ENCODE assay signal across 8 cellular contexts in the genomic region with DNA sequence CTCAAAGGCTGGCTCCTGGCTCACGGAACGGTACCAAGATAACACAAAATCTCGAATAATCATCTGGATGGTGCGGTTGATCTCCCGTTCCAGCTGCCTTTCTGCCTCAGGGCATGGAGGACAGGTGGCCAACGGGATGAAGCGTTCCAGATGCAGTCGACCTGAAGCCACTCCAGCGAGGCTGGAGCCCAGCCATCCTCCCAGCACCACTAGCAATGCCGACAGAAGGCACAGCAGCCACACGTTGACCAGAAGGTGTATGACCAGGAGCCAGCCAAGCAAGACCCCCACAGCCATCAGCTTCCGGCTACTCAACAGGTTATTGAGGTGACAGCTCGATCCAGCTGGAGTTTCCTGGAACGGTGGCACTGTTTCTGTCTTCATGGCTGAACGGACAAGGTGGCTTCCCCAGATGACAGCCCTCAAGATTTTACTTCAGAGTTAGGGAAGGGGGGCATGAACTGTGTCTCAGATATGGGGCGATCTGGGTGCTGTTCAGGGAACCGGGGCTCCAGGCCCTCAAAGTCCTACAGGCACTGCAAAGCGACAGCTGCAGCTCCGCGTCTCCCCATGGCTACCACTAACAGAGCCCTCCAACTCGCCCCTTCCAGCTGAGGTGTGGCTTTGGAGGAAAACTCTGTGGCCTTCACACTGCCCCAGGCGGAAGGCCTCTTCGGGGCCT. TPM values are rescaled to one million over a fixed set of nuclear protein-coding genes. Genes with fewer than 3 reads are reported as not detected.
DNase-seq lines count a peak whose midpoint lies in the region; ATAC-seq and TF ChIP-seq lines count a peak whose summit lies in the region.

No MANE protein-coding gene starts in this region.

- TF ChIP-seq CTCF in astrocyte of the cerebellum (IDR thresholded peaks at IDR 0.05; ENCODE audit: low read depth, low read length, missing control alignments): no peak
- TF ChIP-seq CTCF in lower lobe of right lung (IDR thresholded peaks at IDR 0.05): no peak

- H3K4me3 ChIP-seq in astrocyte of the cerebellum (ENCODE audit: low read depth, low read length) (peak overlapping the region; percentile 87), lower lobe of right lung (peak overlapping the region; percentile 75), aorta (ENCODE audit: low read length in 2 of 2) (peak overlapping the region; percentile 45 to 51)

- intact Hi-C loops in lower lobe of right lung (cut with DNase I) (no loop called here), aorta (cut with DNase I) (loop anchor here in 1 of 2 donors (5.0 kb wide), 1 partner anchor 488 kb away; a partner anchor contains a TSS)

- in situ Hi-C loops in astrocyte of the cerebellum (cut with HindIII; ENCODE audit: low sequenced_read_pairs): no loop called here

- peak overlapping the region; percentile 92 for H3K27ac ChIP-seq in lower lobe of right lung
- peak overlapping the region; percentile 6 to 83 for H3K27ac ChIP-seq in aorta (ENCODE audit: low read depth in 1 of 2, low read length in 2 of 2)

- H3K36me3 ChIP-seq in lower lobe of right lung: peaks cover 43% of the 10 kb centered on the region
- H3K36me3 ChIP-seq in aorta (ENCODE audit: control insufficient read depth in 1 of 2, insufficient read depth in 2 of 2, low read length in 1 of 2): peaks cover 0 to 6% of the 10 kb centered on the region in 2 donors

- WGBS in aorta, 2 donors: 43% methylated on average over 23 of the region's 23 CpGs

- ATAC-seq in GM19395 (IDR thresholded peaks at IDR 0.05; ENCODE audit: unreplicated experiment) (peak; percentile 41), HG03442 (IDR thresholded peaks at IDR 0.05; ENCODE audit: unreplicated experiment) (peak; percentile 4), lower lobe of right lung (no peak), aorta (ENCODE audit: low FRiP score) (no peak), HG02870 (IDR thresholded peaks at IDR 0.05; ENCODE audit: unreplicated experiment) (no peak)

- H3K27me3 ChIP-seq in lower lobe of right lung (ENCODE audit: low read depth) (no peaks in the 10 kb centered on the region), aorta (ENCODE audit: control insufficient read depth in 1 of 2, insufficient read depth in 2 of 2, low read length in 1 of 2) (no peaks in the 10 kb centered on the region)

- H3K4me1 ChIP-seq in lower lobe of right lung: peaks cover 34% of the 10 kb centered on the region
- H3K4me1 ChIP-seq in aorta (ENCODE audit: control insufficient read depth in 1 of 2, insufficient read depth in 2 of 2, low read length in 2 of 2): no peaks in the 10 kb centered on the region

- H3K9me3 ChIP-seq in lower lobe of right lung: no peaks in the 10 kb centered on the region
- no peaks in the 10 kb centered on the region for H3K9me3 ChIP-seq in aorta (ENCODE audit: control insufficient read depth, low read length)

- DNase-seq in astrocyte of the cerebellum (ENCODE audit: low read depth) (no peak), lower lobe of right lung (no peak), aorta (no peak)
- no peak for DNase-seq in activated effector memory CD4-positive, alpha-beta T cell treated with anti-CD3 and anti-CD28 coated beads, Interleukin-2, amount 50 U/mL, for 16 hours
- DNase-seq in activated CD4-positive, CD25-positive, alpha-beta regulatory T cell treated with anti-CD3 and anti-CD28 coated beads, Interleukin-2, amount 50 U/mL, for 72 hours: no peak

RNA-seq across cellular contexts. Expression of a gene that starts 0.6 kb away (rescaled TPM):
- total RNA-seq in lower lobe of right lung: 67.4 TPM
- 10 to 100 TPM; 53.9 to 71.9 TPM for total RNA-seq in aorta
- 10 to 100 TPM; 17.5 to 27.1 TPM for polyA plus RNA-seq in aorta

Comparison
In these comparisons a context has a peak if more than half of its experiments do, and no peak if none do; other contexts are left out.
1. ATAC-seq: peak in GM19395 (single experiment) and HG03442 (single experiment); none in lower lobe of right lung (0 of 2), aorta (single experiment) and HG02870 (single experiment).
2. Peak in every context shown above with its lines, with median percentiles within 50 percentile points of each other: H3K4me3 ChIP-seq.